Comparison of ENCODE assay signal across 21 cellular contexts in genomic region chr2:132772344-132772743, GRCh38.
"Had no signal": no experiment of that assay in that cellular context is flagged by ENCODE, and none has a peak within 500 bp of the region (broad histone marks: within the 10 kb centered on the region; RNA-seq: fewer than 3 reads in every experiment).

No MANE protein-coding gene starts in this region.

- H3K27me3 ChIP-seq: MG63, SJCRH30 had no signal

- H3K9me3 ChIP-seq: MG63, SJCRH30 had no signal

- ATAC-seq: Panc1, PC-3, Right ventricle myocardium inferior had no signal

- H3K27ac ChIP-seq: SJCRH30 had no signal

- H3K36me3 ChIP-seq: MG63, SJCRH30 had no signal

- H3K4me3 ChIP-seq: MG63, SJCRH30 had no signal

- H3K4me1 ChIP-seq: SJCRH30 had no signal

- DNase-seq: Karpas-422; KG1; MG63; NCI-H1092 treated with DMSO at 0.1 percent for 48 hours; NCI-H1436; NCI-H187; NCI-H2029; NCI-H2081 treated with DMSO at 0.1 percent for 48 hours; NCI-H2171; NCI-H226; NCI-H446; NCI-H510A; NCI-H524 treated with DMSO at 0.1 percent for 48 hours; NCI-H69; NCI-H774; NK-92 treated with Interleukin-12 subunit alpha and Interleukin-12 subunit beta, amount 100 ng/mL, for 24 hours; PC-3; SHP77 treated with DMSO at 0.1 percent for 48 hours; SJCRH30 had no signal
